Comparison of ENCODE assay signal across 20 cellular contexts in genomic region chr7:129793506-129794310, GRCh38.
"Had no signal": no experiment of that assay in that cellular context is flagged by ENCODE, and none has a peak within 500 bp of the region (broad histone marks: within the 10 kb centered on the region; RNA-seq: fewer than 3 reads in every experiment).

No MANE protein-coding gene starts in this region.

- ATAC-seq: activated CD8-positive, alpha-beta T cell treated with anti-CD3 and anti-CD28 coated beads, Interleukin-2, amount 10 ng/mL, durations not matched to agents 7 days and 5 days; activated naive CD4-positive, alpha-beta T cell treated with anti-CD3 and anti-CD28 coated beads, Interleukin-2, amount 50 U/mL, for 72 hours; body of pancreas; foreskin keratinocyte; left cardiac atrium; lower lobe of right lung; pancreas; stimulated activated naive B cell treated with anti-CD40 and anti-IgM and Interleukin-4, amounts not matched to agents 10 μg/mL and 1 μg/mL and 100 μg/mL, for 72 hours had no signal

- H3K9me3 Mint-ChIP-seq: activated CD4-positive, alpha-beta T cell treated with anti-CD3 and anti-CD28 coated beads, Interleukin-2, amount 10 ng/mL, durations not matched to agents 24 days and 14 days; activated naive CD4-positive, alpha-beta T cell treated with anti-CD3 and anti-CD28 coated beads, Interleukin-2, amount 50 U/mL, for 72 hours; central memory CD8-positive, alpha-beta T cell; stimulated activated naive B cell treated with anti-CD40 and anti-IgM and Interleukin-4, amounts not matched to agents 10 μg/mL and 1 μg/mL and 100 μg/mL, for 72 hours; T-helper 2 cell treated with Interferon-gamma antibody and Interleukin-4, amounts not matched to agents 5 μg/mL and 100 μg/mL, for 36 hours had no signal

- DNase-seq: activated CD4-positive, alpha-beta T cell treated with anti-CD3 and anti-CD28 coated beads, Interleukin-2, amount 10 ng/mL, durations not matched to agents 24 days and 14 days; activated CD4-positive, CD25-positive, alpha-beta regulatory T cell; activated CD8-positive, alpha-beta memory T cell treated with anti-CD3 and anti-CD28 coated beads, Interleukin-2, amount 50 U/mL, for 4 hours; activated CD8-positive, alpha-beta T cell treated with anti-CD3 and anti-CD28 coated beads, Interleukin-2, amount 10 ng/mL, durations not matched to agents 7 days and 5 days; activated effector memory CD4-positive, alpha-beta T cell treated with anti-CD3 and anti-CD28 coated beads, Interleukin-2, amount 50 U/mL, for 16 hours; activated T-cell treated with anti-CD3 and anti-CD28 coated beads, Interleukin-2, amount 50 U/mL, for 48 hours; amygdala; body of pancreas; cortex of kidney; effector CD8-positive, alpha-beta T cell; foreskin keratinocyte; glutamatergic neuron; left cardiac atrium; lower lobe of right lung; stimulated activated naive B cell treated with anti-CD40 and anti-IgM and Interleukin-4, amounts not matched to agents 10 μg/mL and 1 μg/mL and 100 μg/mL, for 72 hours had no signal

- H3K4me1 Mint-ChIP-seq: activated CD4-positive, alpha-beta T cell treated with anti-CD3 and anti-CD28 coated beads, Interleukin-2, amount 10 ng/mL, durations not matched to agents 24 days and 14 days; central memory CD8-positive, alpha-beta T cell; stimulated activated naive B cell treated with anti-CD40 and anti-IgM and Interleukin-4, amounts not matched to agents 10 μg/mL and 1 μg/mL and 100 μg/mL, for 72 hours had no signal

- H3K27ac ChIP-seq: body of pancreas, foreskin keratinocyte, lower lobe of right lung, pancreas, tibial artery had no signal

- H3K36me3 ChIP-seq: lower lobe of right lung, pancreas, tibial artery had no signal

- H3K9me3 ChIP-seq: body of pancreas, lower lobe of right lung, pancreas, tibial artery had no signal

- H3K27ac Mint-ChIP-seq: activated CD4-positive, alpha-beta T cell treated with anti-CD3 and anti-CD28 coated beads, Interleukin-2, amount 10 ng/mL, durations not matched to agents 24 days and 14 days; activated CD8-positive, alpha-beta T cell treated with anti-CD3 and anti-CD28 coated beads, Interleukin-2, amount 10 ng/mL, durations not matched to agents 7 days and 5 days; activated naive CD4-positive, alpha-beta T cell treated with anti-CD3 and anti-CD28 coated beads, Interleukin-2, amount 50 U/mL, for 72 hours; stimulated activated naive B cell treated with anti-CD40 and anti-IgM and Interleukin-4, amounts not matched to agents 10 μg/mL and 1 μg/mL and 100 μg/mL, for 72 hours; T-helper 2 cell treated with Interferon-gamma antibody and Interleukin-4, amounts not matched to agents 5 μg/mL and 100 μg/mL, for 36 hours had no signal

- H3K36me3 Mint-ChIP-seq: activated naive CD4-positive, alpha-beta T cell treated with anti-CD3 and anti-CD28 coated beads, Interleukin-2, amount 50 U/mL, for 72 hours; stimulated activated naive B cell treated with anti-CD40 and anti-IgM and Interleukin-4, amounts not matched to agents 10 μg/mL and 1 μg/mL and 100 μg/mL, for 72 hours had no signal

- H3K4me3 Mint-ChIP-seq: activated CD4-positive, alpha-beta T cell treated with anti-CD3 and anti-CD28 coated beads, Interleukin-2, amount 10 ng/mL, durations not matched to agents 24 days and 14 days; activated CD8-positive, alpha-beta T cell treated with anti-CD3 and anti-CD28 coated beads, Interleukin-2, amount 10 ng/mL, durations not matched to agents 7 days and 5 days; central memory CD8-positive, alpha-beta T cell; stimulated activated naive B cell treated with anti-CD40 and anti-IgM and Interleukin-4, amounts not matched to agents 10 μg/mL and 1 μg/mL and 100 μg/mL, for 72 hours; T-helper 2 cell treated with Interferon-gamma antibody and Interleukin-4, amounts not matched to agents 5 μg/mL and 100 μg/mL, for 36 hours had no signal

- H3K4me1 ChIP-seq: body of pancreas, foreskin keratinocyte, lower lobe of right lung, pancreas, tibial artery had no signal

- H3K4me3 ChIP-seq: body of pancreas, lower lobe of right lung, pancreas, tibial artery had no signal

- H3K27me3 ChIP-seq: body of pancreas, pancreas had no signal
